1 cellular context compared by ENCODE assay signal in genomic region chr18:56641714-56642331, GRCh38.
TF ChIP-seq lines count a peak whose summit lies in the region.

No MANE protein-coding gene starts in this region.

TF ChIP-seq in endothelial cell of umbilical vein, 7 proteins besides CTCF, POLR2A, EP300 and RAD21:
- no peak for TF ChIP-seq MAX (IDR thresholded peaks at IDR 0.05; ENCODE audit: insufficient read depth, insufficient read length)
- TF ChIP-seq EZH2 (IDR thresholded peaks at IDR 0.05; ENCODE audit: borderline replicate concordance, low read depth, low read length, severe bottlenecking), result no peak
- TF ChIP-seq GATA2 (IDR thresholded peaks at IDR 0.05; ENCODE audit: insufficient read depth, insufficient read length, low read depth, low read length), result no peak
- peak; percentile 65 for TF ChIP-seq POLR2AphosphoS5 (IDR thresholded peaks at IDR 0.05; ENCODE audit: insufficient read depth, low read depth, low read length)
- peak; percentile 83 for TF ChIP-seq JUN (IDR thresholded peaks at IDR 0.05; ENCODE audit: borderline replicate concordance, insufficient read depth, insufficient read length, low read depth)
- TF ChIP-seq FOS (IDR thresholded peaks at IDR 0.05; ENCODE audit: borderline replicate concordance, insufficient read depth, low read length), result peak; percentile 78
- TF ChIP-seq MYC (IDR thresholded peaks at IDR 0.05; ENCODE audit: low read depth, low read length), result no peak
